Comparison of ENCODE assay signal across 8 cellular contexts in genomic region chr6:111992851-111993250, GRCh38.
DNase-seq lines count a peak whose midpoint lies in the region; ATAC-seq, FAIRE-seq and TF ChIP-seq lines count a peak whose summit lies in the region.

No MANE protein-coding gene starts in this region.

- no peak overlapping the region; the same call in 1 of the 2 replicates for H3K9ac ChIP-seq in DND-41 (ENCODE audit: low read depth, low read length)

- H2AFZ ChIP-seq in DND-41 (ENCODE audit: low read depth, low read length) = peak overlapping the region; percentile 52; the same call in 1 of the 2 replicates

- H3K4me1 ChIP-seq in DND-41 (ENCODE audit: insufficient read depth, low read length) = peaks cover 57% of the 10 kb centered on the region
- peaks cover 60% of the 10 kb centered on the region for H3K4me1 ChIP-seq in effector memory CD4-positive, alpha-beta T cell (ENCODE audit: control insufficient read depth, insufficient read depth, low read length, poor library complexity, severe bottlenecking)

- H3K27me3 ChIP-seq in DND-41 (ENCODE audit: insufficient read depth, low read length, poor library complexity) = no peaks in the 10 kb centered on the region
- H3K27me3 ChIP-seq in effector memory CD4-positive, alpha-beta T cell (replicated peaks; ENCODE audit: control insufficient read depth, insufficient read depth, low read length, poor library complexity, severe bottlenecking) = no peaks in the 10 kb centered on the region

- H4K20me1 ChIP-seq in DND-41 (ENCODE audit: insufficient read depth, low read length) = no peaks in the 10 kb centered on the region

- H3K36me3 ChIP-seq in DND-41 (ENCODE audit: insufficient read depth, low read length) = no peaks in the 10 kb centered on the region
- H3K36me3 ChIP-seq in effector memory CD4-positive, alpha-beta T cell (ENCODE audit: control insufficient read depth, insufficient read depth, low read length) = no peaks in the 10 kb centered on the region

- H3K79me2 ChIP-seq in DND-41 (ENCODE audit: insufficient read depth, low read length) = no peaks in the 10 kb centered on the region

- ATAC-seq in DND-41 (ENCODE audit: insufficient read depth, low read depth) (peak; percentile 86), left lobe of liver (no peak)

- H3K4me2 ChIP-seq in DND-41 (ENCODE audit: insufficient read depth, low read length) = peak overlapping the region; percentile 43

- FAIRE-seq in GM19239 (lab: Jason Lieb, UNC) = no peak

- no peak for TF ChIP-seq CTCF in DND-41 (IDR thresholded peaks at IDR 0.05; ENCODE audit: borderline replicate concordance, extremely low read depth, low read length, poor library complexity, severe bottlenecking)

- H3K27ac ChIP-seq in DND-41 (ENCODE audit: low read length) = peak overlapping the region; percentile 81
- peak overlapping the region; percentile 59 for H3K27ac ChIP-seq in effector memory CD4-positive, alpha-beta T cell (ENCODE audit: insufficient read depth, low read length, poor library complexity, severe bottlenecking)

- no peak overlapping the region for H3K4me3 ChIP-seq in DND-41 (ENCODE audit: low read depth in 1 of 2, low read length in 2 of 2)
- no peak overlapping the region for H3K4me3 ChIP-seq in effector memory CD4-positive, alpha-beta T cell (ENCODE audit: insufficient read depth, low read depth, low read length, poor library complexity, severe bottlenecking)

- H3K9me3 ChIP-seq in DND-41 (ENCODE audit: insufficient read depth, low read length, severe bottlenecking) = no peaks in the 10 kb centered on the region
- H3K9me3 ChIP-seq in effector memory CD4-positive, alpha-beta T cell (ENCODE audit: control insufficient read depth, low read length) = no peaks in the 10 kb centered on the region

- DNase-seq in DND-41 (peak; percentile 79), HCEC 1CT (peak; percentile 47), T-helper 2 cell (peak in 3 of 5 experiments; percentile 42 to 81 (median 48)), left lobe of liver (ENCODE audit: low spot score) (no peak), GM19239 (ENCODE audit: insufficient read length, low spot score) (no peak), OCI-M2 (lab: John Stamatoyannopoulos, UW; ENCODE audit: unreplicated experiment) (no peak), mucosa of gallbladder (ENCODE audit: low spot score) (no peak)
- peak; percentile 17 to 56 (median 50) for DNase-seq in effector memory CD4-positive, alpha-beta T cell

Comparison
In these comparisons a context has a peak if more than half of its experiments do, and no peak if none do; other contexts are left out.
1. DNase-seq: peak in DND-41 (single experiment), HCEC 1CT (single experiment), T-helper 2 cell (3 of 5) and effector memory CD4-positive, alpha-beta T cell (3 of 3); none in left lobe of liver (single experiment), GM19239 (single experiment), OCI-M2 (single experiment) and mucosa of gallbladder (single experiment).